ENCODE assay signal across 8 cellular contexts in the genomic region with DNA sequence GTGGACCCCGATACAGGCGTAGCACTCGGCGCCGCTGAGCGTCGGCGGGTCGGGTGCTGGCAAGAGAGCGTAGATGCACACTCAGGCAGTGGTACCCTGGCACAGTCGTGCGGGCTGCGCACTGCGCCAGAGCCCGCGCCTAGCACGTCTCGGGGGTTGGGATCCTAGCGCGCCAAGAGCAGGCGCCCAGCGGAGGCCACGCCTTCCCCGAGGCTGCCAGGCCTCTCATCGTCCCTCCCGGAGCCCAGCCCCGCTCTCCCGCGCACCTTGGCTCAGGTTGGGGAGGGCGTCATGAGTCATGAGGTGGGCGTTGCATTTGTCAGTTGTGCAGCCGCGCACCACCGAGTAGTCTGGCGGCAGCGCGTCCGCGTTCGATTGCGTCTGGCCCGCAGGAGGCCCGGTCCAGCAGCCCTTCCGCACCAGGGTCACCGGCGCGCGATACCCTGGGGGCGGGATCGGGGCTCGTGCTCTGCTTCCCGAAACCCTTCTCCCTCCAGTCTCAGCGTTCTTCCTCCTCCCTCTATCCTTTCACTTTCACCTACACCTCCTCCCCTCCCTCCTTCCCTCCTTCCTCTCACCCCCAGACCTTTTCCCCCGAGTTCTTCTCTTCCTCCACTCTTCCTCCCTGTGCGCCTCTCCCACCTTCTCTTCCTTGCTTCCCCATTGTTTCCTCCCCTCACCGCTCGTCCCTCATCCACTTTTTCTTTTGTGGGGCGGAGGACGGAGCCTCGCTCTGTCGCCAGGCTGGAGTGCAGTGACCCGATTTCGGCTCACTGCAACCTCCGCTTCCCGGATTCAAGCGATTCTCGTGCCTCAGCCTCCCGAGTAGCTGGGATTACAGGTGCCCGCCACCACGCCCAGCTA. TPM values are rescaled to one million over a fixed set of nuclear protein-coding genes. Genes with fewer than 3 reads are reported as not detected.
DNase-seq lines count a peak whose midpoint lies in the region; ATAC-seq and TF ChIP-seq lines count a peak whose summit lies in the region.

No MANE protein-coding gene starts in this region.

- H3K9me3 ChIP-seq in ES-I3 (ENCODE audit: control insufficient read depth, insufficient read depth, low read length): no peaks in the 10 kb centered on the region

- H3K4me3 ChIP-seq in foreskin fibroblast (ENCODE audit: low read depth in 1 of 2, low read length in 2 of 2): peak overlapping the region; percentile 53 to 55
- peak overlapping the region; percentile 30 for H3K4me3 ChIP-seq in urinary bladder (ENCODE audit: low read depth, low read length)

- 10% methylated on average over 70 of the region's 70 CpGs for WGBS in urinary bladder

- ATAC-seq in omental fat pad (ENCODE audit: low FRiP score) (peak; percentile 92), GM18861 (IDR thresholded peaks at IDR 0.05; ENCODE audit: unreplicated experiment) (no peak)

- H3K36me3 ChIP-seq in ES-I3 (ENCODE audit: insufficient read depth, low read length): no peaks in the 10 kb centered on the region
- no peaks in the 10 kb centered on the region for H3K36me3 ChIP-seq in urinary bladder (ENCODE audit: insufficient read depth)

- H3K4me1 ChIP-seq in ES-I3 (ENCODE audit: insufficient read depth, low read length): no peaks in the 10 kb centered on the region
- no peaks in the 10 kb centered on the region for H3K4me1 ChIP-seq in urinary bladder (ENCODE audit: insufficient read depth)

- peak overlapping the region; percentile 61; the same call in 1 of the 2 replicates for H3K9ac ChIP-seq in ES-I3 (ENCODE audit: low read depth, low read length)

- no peak overlapping the region for H3K27ac ChIP-seq in urinary bladder (ENCODE audit: low read depth)

- TF ChIP-seq CTCF in foreskin fibroblast (IDR thresholded peaks at IDR 0.05; ENCODE audit: low read depth, low read length): no peak
- TF ChIP-seq CTCF in omental fat pad (IDR thresholded peaks at IDR 0.05): no peak

- peak; percentile 37 for DNase-seq in NCI-H510A (lab: John Stamatoyannopoulos, UW)
- DNase-seq in activated T-helper 1 cell treated with anti-CD3 and anti-CD28 coated beads, Interleukin-2, amount 50 U/mL, for 16 hours (ENCODE audit: low read depth in 1 of 2, low spot score in 1 of 2): peak; percentile 21 to 45
- peak in 1 of 2 donors; percentile 40 for DNase-seq in foreskin fibroblast
- DNase-seq in omental fat pad (ENCODE audit: low spot score): no peak
- no peak for DNase-seq in foreskin melanocyte

RNA-seq across cellular contexts. Expression of a gene that starts 3.5 kb away (rescaled TPM):
- total RNA-seq in omental fat pad: 10 to 100 TPM in 1 of 4 donors, 1 to 10 TPM in 2, under 1 TPM in 1; 0.95 to 15.0 (median 2.4) TPM
- total RNA-seq in urinary bladder: 0.58 TPM
- polyA plus RNA-seq in urinary bladder: 1.3 TPM

RNA-seq across cellular contexts. Expression of a gene that starts 18.0 kb away (rescaled TPM):
- total RNA-seq in omental fat pad (10 to 100 TPM in 1 of 4 donors, 1 to 10 TPM in 2, under 1 TPM in 1; 0.74 to 19.1 (median 2.6) TPM), urinary bladder (4.3 TPM)
- polyA plus RNA-seq in urinary bladder: 14.3 TPM

RNA-seq across cellular contexts. Expression of a gene that starts 28.3 kb away (rescaled TPM):
- total RNA-seq in omental fat pad: 10 to 100 TPM in 1 of 4 donors, 1 to 10 TPM in 3; 4.8 to 20.5 (median 7.3) TPM
- 54.0 TPM for total RNA-seq in urinary bladder
- 3.1 TPM for polyA plus RNA-seq in urinary bladder

RNA-seq across cellular contexts. Expression of a gene that starts 44.0 kb away (rescaled TPM):
- 10 to 100 TPM; 13.7 to 22.8 (median 15.5) TPM for total RNA-seq in omental fat pad
- total RNA-seq in urinary bladder: 12.5 TPM
- polyA plus RNA-seq in urinary bladder: 29.6 TPM

Comparison
In these comparisons a context has a peak if more than half of its experiments do, and no peak if none do; other contexts are left out.
1. DNase-seq: peak in NCI-H510A (single experiment) and activated T-helper 1 cell treated with anti-CD3 and anti-CD28 coated beads, Interleukin-2, amount 50 U/mL, for 16 hours (2 of 2); none in omental fat pad (single experiment) and foreskin melanocyte (single experiment).